ENCODE assay signal across 1 cellular context in genomic region chr2:119407430-119408220, GRCh38.
TF ChIP-seq lines count a peak whose summit lies in the region.

No MANE protein-coding gene starts in this region.

TF ChIP-seq in K562, 482 proteins besides CTCF, POLR2A, EP300 and RAD21 (continued from another document):
- TF ChIP-seq IRF9 (tag; IDR thresholded peaks at IDR 0.05): no peak
- TF ChIP-seq ZBTB34 (CRISPR knock-in tag; IDR thresholded peaks at IDR 0.05): no peak
- TF ChIP-seq ARID2 (IDR thresholded peaks at IDR 0.05): peak; percentile 84
- TF ChIP-seq BACH1 (tag; IDR thresholded peaks at IDR 0.05): no peak
- TF ChIP-seq TRIM24 (IDR thresholded peaks at IDR 0.05): no peak
- no peak for TF ChIP-seq ZNF253 (CRISPR knock-in tag; conservative IDR thresholded peaks at IDR 0.05)
- TF ChIP-seq RCOR1 (IDR thresholded peaks at IDR 0.05; ENCODE audit: borderline replicate concordance in 1 of 2, low read depth in 2 of 2, low read length in 2 of 2): 0 out of 4 replicates have a peak, but pooled peaks of 1 of the 2 experiments have one; percentile 5
- TF ChIP-seq ZFP91 (CRISPR knock-in tag; IDR thresholded peaks at IDR 0.05): no peak
- no peak for TF ChIP-seq BRD4 (IDR thresholded peaks at IDR 0.05)
- peak; percentile 40 for TF ChIP-seq MEIS2 (IDR thresholded peaks at IDR 0.05; ENCODE audit: partially characterized antibody)
- TF ChIP-seq DEAF1 (CRISPR knock-in tag; IDR thresholded peaks at IDR 0.05): peak; percentile 92
- TF ChIP-seq HNRNPK (IDR thresholded peaks at IDR 0.05; ENCODE audit: low read depth, low read length, poor library complexity, severe bottlenecking): no peak
- TF ChIP-seq MAZ (CRISPR knock-in tag; conservative IDR thresholded peaks at IDR 0.05 in 1 of 2, IDR thresholded peaks at IDR 0.05 in 1 of 2): 0 out of 4 replicates have a peak, but pooled peaks of 1 of the 2 experiments have one; percentile 41
- no peak for TF ChIP-seq DDX20 (tag; IDR thresholded peaks at IDR 0.05; ENCODE audit: low read depth)
- TF ChIP-seq PBX2 (CRISPR knock-in tag; IDR thresholded peaks at IDR 0.05; ENCODE audit: low read depth): no peak
- peak; percentile 59 for TF ChIP-seq PBX2 (tag; conservative IDR thresholded peaks at IDR 0.05; ENCODE audit: low read depth)
- peak; percentile 58; the same call in 1 of the 2 replicates for TF ChIP-seq STAG1 (CRISPR knock-in tag; IDR thresholded peaks at IDR 0.05; ENCODE audit: borderline replicate concordance)
- no peak for TF ChIP-seq HEY1 (CRISPR knock-in tag; IDR thresholded peaks at IDR 0.05; ENCODE audit: borderline replicate concordance)
- peak; percentile 88 for TF ChIP-seq SMC3 (conservative IDR thresholded peaks at IDR 0.05; ENCODE audit: insufficient read depth, low read depth, low read length)
- TF ChIP-seq XRCC4 (IDR thresholded peaks at IDR 0.05; ENCODE audit: extremely low read depth, insufficient read depth, insufficient read length): no peak
- no peak for TF ChIP-seq E2F5 (CRISPR knock-in tag; IDR thresholded peaks at IDR 0.05)
